In the genomic region with DNA sequence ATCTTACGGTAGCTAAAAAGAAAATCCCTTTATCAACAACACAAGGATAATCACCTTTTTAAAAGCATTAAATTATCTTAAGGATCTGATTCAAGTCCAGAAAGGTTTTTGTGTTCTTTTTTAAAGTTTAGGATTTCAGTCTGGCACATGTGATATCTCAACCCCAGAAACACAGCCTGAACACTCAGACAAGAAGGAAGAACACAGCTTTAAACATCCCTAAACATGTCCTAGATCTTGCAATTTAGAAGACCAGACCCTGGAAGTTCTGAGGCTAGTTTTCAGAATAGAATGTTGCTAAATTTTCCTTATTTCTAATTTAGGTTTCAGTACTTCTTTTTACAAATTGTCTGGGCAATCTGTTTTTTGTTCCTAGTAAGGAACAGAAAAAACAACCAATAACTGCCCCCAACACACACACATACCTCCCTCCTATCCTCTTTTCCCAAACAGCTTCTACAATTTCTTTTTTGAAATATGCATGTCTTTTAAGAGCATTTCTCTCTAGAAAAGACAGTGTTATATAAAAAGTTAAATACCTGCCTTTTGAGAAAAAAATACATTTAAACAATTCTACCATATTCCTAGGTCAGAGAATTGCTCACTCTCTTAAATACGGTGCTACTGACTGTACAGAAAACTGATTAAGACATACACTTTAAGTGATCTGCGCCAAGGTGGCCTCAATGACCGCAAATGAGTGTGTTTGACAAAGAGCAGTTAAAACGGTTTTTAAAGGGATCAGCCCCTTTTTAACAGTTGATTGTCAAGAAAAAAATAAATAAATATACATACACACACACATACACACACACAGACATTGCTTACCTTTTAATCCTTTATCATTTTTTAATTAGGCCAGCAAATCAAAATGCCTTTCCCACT, we compare ENCODE assay signal across 8 cellular contexts. TPM values are rescaled to one million over a fixed set of nuclear protein-coding genes. Genes with fewer than 3 reads are reported as not detected.
DNase-seq lines count a peak whose midpoint lies in the region; ATAC-seq and TF ChIP-seq lines count a peak whose summit lies in the region.

No MANE protein-coding gene starts in this region.

- H3K27ac ChIP-seq in thyroid gland, result peak overlapping the region; percentile 91 to 93 (median 92)

- H3K9me3 Mint-ChIP-seq in WTC11, result peaks cover 4% of the 10 kb centered on the region

- H3K27ac Mint-ChIP-seq in WTC11, result peak overlapping the region; percentile 98; the same call in 1 of the 2 replicates

- peak overlapping the region in 2 of 3 donors; percentile 18 to 46 for H3K4me3 ChIP-seq in thyroid gland (replicated peaks in 1 of 3)

- intact Hi-C loops in thyroid gland (cut with DNase I), result no loop called here

- ATAC-seq in WTC11, result no peak
- no peak for ATAC-seq in HG02884 (IDR thresholded peaks at IDR 0.05; ENCODE audit: unreplicated experiment)

- DNase-seq in NOMO-1 (lab: John Stamatoyannopoulos, UW; ENCODE audit: unreplicated experiment in 2 of 2) (peak; percentile 59 to 78), NOMO-1 treated with dmso at 0.1 percent for 144 hours (lab: John Stamatoyannopoulos, UW; ENCODE audit: unreplicated experiment) (no peak), WTC11 (ENCODE audit: low spot score) (no peak), iris pigment epithelial cell (ENCODE audit: low read depth) (peak; percentile 52), thyroid gland (no peak), DMS153 (lab: John Stamatoyannopoulos, UW) (no peak), NCI-H1436 treated with DMSO at 0.1 percent for 48 hours (lab: John Stamatoyannopoulos, UW) (no peak)

- CTCF ChIA-PET in WTC11 (lab: Charles Lee), result no interaction called here

- no peaks in the 10 kb centered on the region for H3K36me3 ChIP-seq in thyroid gland

- POLR2A ChIA-PET in WTC11 (lab: Charles Lee), result no interaction called here

- H3K4me1 ChIP-seq in thyroid gland, result peaks cover 23 to 29% of the 10 kb centered on the region in 2 donors

- WGBS in thyroid gland, 2 donors, result 28 to 60% methylated on average over 5 of the region's 5 CpGs

- H3K36me3 Mint-ChIP-seq in WTC11, result no peaks in the 10 kb centered on the region; the same call in 1 of the 2 replicates

- no peaks in the 10 kb centered on the region for H3K27me3 ChIP-seq in thyroid gland

- H3K4me3 Mint-ChIP-seq in WTC11, result no peak overlapping the region

- no peak for TF ChIP-seq POLR2A in thyroid gland (IDR thresholded peaks at IDR 0.05)

- H3K27me3 Mint-ChIP-seq in WTC11 (ENCODE audit: low read depth), result 0 out of 2 replicates have a peak, but pooled peaks cover 5% of the 10 kb centered on the region

- H3K4me1 Mint-ChIP-seq in WTC11, result peaks cover 12% of the 10 kb centered on the region

- TF ChIP-seq CTCF in WTC11 (IDR thresholded peaks at IDR 0.05) (no peak), thyroid gland (IDR thresholded peaks at IDR 0.05) (no peak)

- no peaks in the 10 kb centered on the region for H3K9me3 ChIP-seq in thyroid gland

TF ChIP-seq in WTC11, 78 proteins besides CTCF, POLR2A, EP300 and RAD21:
- TF ChIP-seq EMX1 (CRISPR knock-in tag; IDR thresholded peaks at IDR 0.05) (no peak), ZNF416 (CRISPR knock-in tag; IDR thresholded peaks at IDR 0.05) (no peak), RELA (CRISPR knock-in tag; IDR thresholded peaks at IDR 0.05; ENCODE audit: borderline replicate concordance) (no peak), PRRX2 (CRISPR knock-in tag; IDR thresholded peaks at IDR 0.05) (no peak), CREM (CRISPR knock-in tag; IDR thresholded peaks at IDR 0.05) (no peak), ZNF232 (CRISPR knock-in tag; IDR thresholded peaks at IDR 0.05) (no peak), TEAD4 (CRISPR knock-in tag; IDR thresholded peaks at IDR 0.05) (no peak), NFYB (CRISPR knock-in tag; conservative IDR thresholded peaks at IDR 0.05; ENCODE audit: low read depth) (no peak)
- TF ChIP-seq, protein P1, sequence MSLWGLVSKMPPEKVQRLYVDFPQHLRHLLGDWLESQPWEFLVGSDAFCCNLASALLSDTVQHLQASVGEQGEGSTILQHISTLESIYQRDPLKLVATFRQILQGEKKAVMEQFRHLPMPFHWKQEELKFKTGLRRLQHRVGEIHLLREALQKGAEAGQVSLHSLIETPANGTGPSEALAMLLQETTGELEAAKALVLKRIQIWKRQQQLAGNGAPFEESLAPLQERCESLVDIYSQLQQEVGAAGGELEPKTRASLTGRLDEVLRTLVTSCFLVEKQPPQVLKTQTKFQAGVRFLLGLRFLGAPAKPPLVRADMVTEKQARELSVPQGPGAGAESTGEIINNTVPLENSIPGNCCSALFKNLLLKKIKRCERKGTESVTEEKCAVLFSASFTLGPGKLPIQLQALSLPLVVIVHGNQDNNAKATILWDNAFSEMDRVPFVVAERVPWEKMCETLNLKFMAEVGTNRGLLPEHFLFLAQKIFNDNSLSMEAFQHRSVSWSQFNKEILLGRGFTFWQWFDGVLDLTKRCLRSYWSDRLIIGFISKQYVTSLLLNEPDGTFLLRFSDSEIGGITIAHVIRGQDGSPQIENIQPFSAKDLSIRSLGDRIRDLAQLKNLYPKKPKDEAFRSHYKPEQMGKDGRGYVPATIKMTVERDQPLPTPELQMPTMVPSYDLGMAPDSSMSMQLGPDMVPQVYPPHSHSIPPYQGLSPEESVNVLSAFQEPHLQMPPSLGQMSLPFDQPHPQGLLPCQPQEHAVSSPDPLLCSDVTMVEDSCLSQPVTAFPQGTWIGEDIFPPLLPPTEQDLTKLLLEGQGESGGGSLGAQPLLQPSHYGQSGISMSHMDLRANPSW (CRISPR knock-in tag; conservative IDR thresholded peaks at IDR 0.05; ENCODE audit: low read depth), result no peak
- TF ChIP-seq, protein P2, sequence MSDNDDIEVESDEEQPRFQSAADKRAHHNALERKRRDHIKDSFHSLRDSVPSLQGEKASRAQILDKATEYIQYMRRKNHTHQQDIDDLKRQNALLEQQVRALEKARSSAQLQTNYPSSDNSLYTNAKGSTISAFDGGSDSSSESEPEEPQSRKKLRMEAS (CRISPR knock-in tag; IDR thresholded peaks at IDR 0.05), result no peak
- TF ChIP-seq, protein P3, sequence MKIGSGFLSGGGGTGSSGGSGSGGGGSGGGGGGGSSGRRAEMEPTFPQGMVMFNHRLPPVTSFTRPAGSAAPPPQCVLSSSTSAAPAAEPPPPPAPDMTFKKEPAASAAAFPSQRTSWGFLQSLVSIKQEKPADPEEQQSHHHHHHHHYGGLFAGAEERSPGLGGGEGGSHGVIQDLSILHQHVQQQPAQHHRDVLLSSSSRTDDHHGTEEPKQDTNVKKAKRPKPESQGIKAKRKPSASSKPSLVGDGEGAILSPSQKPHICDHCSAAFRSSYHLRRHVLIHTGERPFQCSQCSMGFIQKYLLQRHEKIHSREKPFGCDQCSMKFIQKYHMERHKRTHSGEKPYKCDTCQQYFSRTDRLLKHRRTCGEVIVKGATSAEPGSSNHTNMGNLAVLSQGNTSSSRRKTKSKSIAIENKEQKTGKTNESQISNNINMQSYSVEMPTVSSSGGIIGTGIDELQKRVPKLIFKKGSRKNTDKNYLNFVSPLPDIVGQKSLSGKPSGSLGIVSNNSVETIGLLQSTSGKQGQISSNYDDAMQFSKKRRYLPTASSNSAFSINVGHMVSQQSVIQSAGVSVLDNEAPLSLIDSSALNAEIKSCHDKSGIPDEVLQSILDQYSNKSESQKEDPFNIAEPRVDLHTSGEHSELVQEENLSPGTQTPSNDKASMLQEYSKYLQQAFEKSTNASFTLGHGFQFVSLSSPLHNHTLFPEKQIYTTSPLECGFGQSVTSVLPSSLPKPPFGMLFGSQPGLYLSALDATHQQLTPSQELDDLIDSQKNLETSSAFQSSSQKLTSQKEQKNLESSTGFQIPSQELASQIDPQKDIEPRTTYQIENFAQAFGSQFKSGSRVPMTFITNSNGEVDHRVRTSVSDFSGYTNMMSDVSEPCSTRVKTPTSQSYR (CRISPR knock-in tag; IDR thresholded peaks at IDR 0.05), result no peak
TF ChIP-seq in WTC11: peak in this region for 0.

RNA-seq across cellular contexts. Expression of a gene that starts 0.8 kb away (rescaled TPM):
- total RNA-seq in WTC11 (2021), result 40.6 to 44.4 TPM (median 43.8 TPM) in 3 replicates
- total RNA-seq in thyroid gland, result 10 to 100 TPM; 32.0 to 60.2 (median 36.8) TPM

Comparison
In these comparisons a context has a peak if more than half of its experiments do, and no peak if none do; other contexts are left out.
1. DNase-seq: peak in NOMO-1 (2 of 2) and iris pigment epithelial cell (single experiment); none in NOMO-1 treated with dmso at 0.1 percent for 144 hours (single experiment), WTC11 (single experiment), thyroid gland (0 of 2), DMS153 (single experiment) and NCI-H1436 treated with DMSO at 0.1 percent for 48 hours (single experiment).